ENCODE assay signal across 12 cellular contexts in genomic region chrX:23493941-23494374, GRCh38.
DNase-seq lines count a peak whose midpoint lies in the region; ATAC-seq and TF ChIP-seq lines count a peak whose summit lies in the region.
"Had no signal": no experiment of that assay in that cellular context is flagged by ENCODE, and none has a peak within 500 bp of the region (broad histone marks: within the 10 kb centered on the region; RNA-seq: fewer than 3 reads in every experiment).

No MANE protein-coding gene starts in this region.

- H3K4me1 Mint-ChIP-seq in CD8-positive, alpha-beta memory T cell: peaks cover 5 to 9% (median 9%) of the 10 kb centered on the region in 3 donors
- H3K4me1 Mint-ChIP-seq: brain had no signal

- peaks cover 0 to 4% (median 0%) of the 10 kb centered on the region in 5 donors for H3K9me3 Mint-ChIP-seq in CD8-positive, alpha-beta memory T cell

- DNase-seq in A673 (ENCODE audit: low spot score): peak; percentile 20
- DNase-seq in Jurkat, Clone E6-1 (ENCODE audit: low read depth, low spot score): peak; percentile 17
- peak; percentile 27 for DNase-seq in colonic mucosa
- DNase-seq in NCI-H2029 (lab: John Stamatoyannopoulos, UW): no peak
- no peak for DNase-seq in stimulated activated CD4-positive, alpha-beta T cell treated with anti-CD3 and anti-CD28 coated beads, Interleukin-2, amount 100 ng/mL, for 48 hours
- DNase-seq in CD8-positive, alpha-beta memory T cell: no peak
- DNase-seq: GM23248 had no signal

- intact Hi-C loops in A673 (cut with micrococcal nuclease; ENCODE audit: unreplicated experiment): no loop called here
- intact Hi-C loops in colonic mucosa (cut with DNase I): no loop called here

- no peaks in the 10 kb centered on the region for H3K36me3 Mint-ChIP-seq in CD8-positive, alpha-beta memory T cell
- H3K36me3 Mint-ChIP-seq: brain had no signal

- no peak overlapping the region for H3K27ac Mint-ChIP-seq in CD8-positive, alpha-beta memory T cell
- H3K27ac Mint-ChIP-seq: brain had no signal

- H3K9ac ChIP-seq in colonic mucosa (ENCODE audit: low read depth in 2 of 2, low read length in 2 of 2): no peak overlapping the region
- H3K9ac ChIP-seq: GM23248 had no signal

- H3K27me3 Mint-ChIP-seq in CD8-positive, alpha-beta memory T cell: no peaks in the 10 kb centered on the region
- H3K27me3 Mint-ChIP-seq: brain had no signal

- no peak overlapping the region for H3K4me3 Mint-ChIP-seq in CD8-positive, alpha-beta memory T cell
- H3K4me3 Mint-ChIP-seq: brain had no signal

- no peak overlapping the region for H3K27ac ChIP-seq in A673 (ENCODE audit: low read depth, low read length, poor library complexity, severe bottlenecking)
- no peak overlapping the region for H3K27ac ChIP-seq in colonic mucosa
- H3K27ac ChIP-seq in CD8-positive, alpha-beta memory T cell (ENCODE audit: low read depth, low read length): no peak overlapping the region
- H3K27ac ChIP-seq: C4-2B, GM23248, VCaP had no signal

- H3K4me3 ChIP-seq in A673 (ENCODE audit: low read depth, low read length, poor library complexity, severe bottlenecking) (no peak overlapping the region), colonic mucosa (no peak overlapping the region)
- H3K4me3 ChIP-seq in Jurkat, Clone E6-1 (ENCODE audit: low read length): no peak overlapping the region
- H3K4me3 ChIP-seq in CD8-positive, alpha-beta memory T cell (ENCODE audit: low read length): no peak overlapping the region
- H3K4me3 ChIP-seq: GM23248 had no signal

- no TSS peak for BruUV-seq in A673 (replicated peaks; lab: Mats Ljungman, UMichigan)

- no peak for TF ChIP-seq POLR2A in GM18505 (IDR thresholded peaks at IDR 0.05; ENCODE audit: borderline replicate concordance, extremely low read depth, insufficient read depth, insufficient read length)

- no peak for TF ChIP-seq CTCF in A673 (conservative IDR thresholded peaks at IDR 0.05; ENCODE audit: low read depth, low read length)
- no peak for TF ChIP-seq CTCF in colonic mucosa (IDR thresholded peaks at IDR 0.05)

- H3K4me1 ChIP-seq in A673 (ENCODE audit: insufficient read depth, low read length, poor library complexity, severe bottlenecking): no peaks in the 10 kb centered on the region
- no peaks in the 10 kb centered on the region for H3K4me1 ChIP-seq in colonic mucosa
- no peaks in the 10 kb centered on the region for H3K4me1 ChIP-seq in CD8-positive, alpha-beta memory T cell (ENCODE audit: insufficient read depth, low read length)

- CTCF ChIA-PET in A673 (lab: Charles Lee): no interaction called here
- CTCF ChIA-PET in CD8-positive, alpha-beta memory T cell (lab: Charles Lee): no interaction called here

- H3K36me3 ChIP-seq in A673 (ENCODE audit: insufficient read depth, low read length, poor library complexity, severe bottlenecking) (no peaks in the 10 kb centered on the region), colonic mucosa (no peaks in the 10 kb centered on the region)
- no peaks in the 10 kb centered on the region for H3K36me3 ChIP-seq in CD8-positive, alpha-beta memory T cell (ENCODE audit: insufficient read depth, low read length)

- POLR2A ChIA-PET in A673 (lab: Charles Lee; ENCODE audit: low non-redundant PET): no interaction called here
- POLR2A ChIA-PET in CD8-positive, alpha-beta memory T cell (lab: Charles Lee): no interaction called here

- ATAC-seq in GM19395 (IDR thresholded peaks at IDR 0.05; ENCODE audit: unreplicated experiment) (peak; percentile 80), GM18505 (IDR thresholded peaks at IDR 0.05; ENCODE audit: unreplicated experiment) (no peak)

- H3K9me3 ChIP-seq in A673 (ENCODE audit: low read depth, low read length, poor library complexity, severe bottlenecking) (no peaks in the 10 kb centered on the region), colonic mucosa (no peaks in the 10 kb centered on the region)
- no peaks in the 10 kb centered on the region for H3K9me3 ChIP-seq in CD8-positive, alpha-beta memory T cell (ENCODE audit: low read length)

- H3K27me3 ChIP-seq in A673 (replicated peaks; ENCODE audit: insufficient read depth, low read depth, low read length, poor library complexity) (no peaks in the 10 kb centered on the region), colonic mucosa (no peaks in the 10 kb centered on the region)
- no peaks in the 10 kb centered on the region for H3K27me3 ChIP-seq in CD8-positive, alpha-beta memory T cell (ENCODE audit: insufficient read depth, low read length, poor library complexity, severe bottlenecking)

Comparison
In these comparisons a context has a peak if more than half of its experiments do, and no peak if none do; other contexts are left out.
1. DNase-seq: peak in A673 (single experiment), Jurkat, Clone E6-1 (single experiment) and colonic mucosa (single experiment); none in NCI-H2029 (single experiment), stimulated activated CD4-positive, alpha-beta T cell treated with anti-CD3 and anti-CD28 coated beads, Interleukin-2, amount 100 ng/mL, for 48 hours (0 of 2) and CD8-positive, alpha-beta memory T cell (0 of 5).